Comparison of ENCODE assay signal across 2 cellular contexts in genomic region chr11:36454551-36454950, GRCh38.
TF ChIP-seq lines count a peak whose summit lies in the region.

No MANE protein-coding gene starts in this region.

TF ChIP-seq in A549, 52 proteins besides CTCF, POLR2A, EP300 and RAD21:
- TF ChIP-seq FOSL2 (IDR thresholded peaks at IDR 0.05) (no peak), FOSL2 (CRISPR knock-in tag; IDR thresholded peaks at IDR 0.05) (no peak), HES2 (IDR thresholded peaks at IDR 0.05) (no peak), RNF2 (IDR thresholded peaks at IDR 0.05; ENCODE audit: borderline replicate concordance, low read depth) (no peak), BCL3 (IDR thresholded peaks at IDR 0.05) (no peak), ZFP36 (IDR thresholded peaks at IDR 0.05; ENCODE audit: borderline replicate concordance, partially characterized antibody) (no peak), FOSB (CRISPR knock-in tag; IDR thresholded peaks at IDR 0.05) (no peak), TFCP2L1 (CRISPR knock-in tag; IDR thresholded peaks at IDR 0.05) (no peak), KDM1A (IDR thresholded peaks at IDR 0.05; ENCODE audit: low read depth) (no peak), TP53 (CRISPR knock-in tag; IDR thresholded peaks at IDR 0.05) (no peak), ESRRA (IDR thresholded peaks at IDR 0.05; ENCODE audit: borderline replicate concordance, low read length) (no peak), BHLHE40 (IDR thresholded peaks at IDR 0.05; ENCODE audit: low read depth, low read length) (no peak), EHMT2 (IDR thresholded peaks at IDR 0.05; ENCODE audit: low read depth) (no peak), NFE2L2 (conservative IDR thresholded peaks at IDR 0.05; ENCODE audit: low read length) (no peak), RFX5 (IDR thresholded peaks at IDR 0.05) (no peak), ZC3H11A (IDR thresholded peaks at IDR 0.05) (no peak), MAZ (IDR thresholded peaks at IDR 0.05; ENCODE audit: borderline replicate concordance, low read depth, low read length) (no peak), SREBF2 (IDR thresholded peaks at IDR 0.05) (no peak)
- TF ChIP-seq, protein P1, sequence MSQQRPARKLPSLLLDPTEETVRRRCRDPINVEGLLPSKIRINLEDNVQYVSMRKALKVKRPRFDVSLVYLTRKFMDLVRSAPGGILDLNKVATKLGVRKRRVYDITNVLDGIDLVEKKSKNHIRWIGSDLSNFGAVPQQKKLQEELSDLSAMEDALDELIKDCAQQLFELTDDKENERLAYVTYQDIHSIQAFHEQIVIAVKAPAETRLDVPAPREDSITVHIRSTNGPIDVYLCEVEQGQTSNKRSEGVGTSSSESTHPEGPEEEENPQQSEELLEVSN (IDR thresholded peaks at IDR 0.05; ENCODE audit: borderline replicate concordance, low read depth): no peak
- TF ChIP-seq, protein P2, sequence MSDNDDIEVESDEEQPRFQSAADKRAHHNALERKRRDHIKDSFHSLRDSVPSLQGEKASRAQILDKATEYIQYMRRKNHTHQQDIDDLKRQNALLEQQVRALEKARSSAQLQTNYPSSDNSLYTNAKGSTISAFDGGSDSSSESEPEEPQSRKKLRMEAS (IDR thresholded peaks at IDR 0.05): no peak
TF ChIP-seq in A549: peak in this region for 0.

TF ChIP-seq in IMR-90, 13 proteins besides CTCF, POLR2A, EP300 and RAD21:
- TF ChIP-seq CHD1 (IDR thresholded peaks at IDR 0.05; ENCODE audit: low read depth, low read length) (no peak), FOS (IDR thresholded peaks at IDR 0.05; ENCODE audit: low read depth, low read length) (no peak), MAFK (IDR thresholded peaks at IDR 0.05; ENCODE audit: low read depth, low read length) (no peak), MXI1 (IDR thresholded peaks at IDR 0.05; ENCODE audit: borderline replicate concordance, low read depth, low read length) (no peak), MAZ (IDR thresholded peaks at IDR 0.05; ENCODE audit: borderline replicate concordance, low read depth, low read length) (no peak), CEBPB (IDR thresholded peaks at IDR 0.05; ENCODE audit: low read depth, low read length) (no peak), SMC3 (IDR thresholded peaks at IDR 0.05; ENCODE audit: low read depth, low read length) (no peak), RCOR1 (IDR thresholded peaks at IDR 0.05; ENCODE audit: insufficient replicate concordance, low read length) (no peak), NFE2L2 (IDR thresholded peaks at IDR 0.05; ENCODE audit: low read depth, low read length) (no peak), BHLHE40 (IDR thresholded peaks at IDR 0.05; ENCODE audit: low read depth, low read length) (no peak), USF2 (IDR thresholded peaks at IDR 0.05; ENCODE audit: low read depth, low read length) (no peak), RFX5 (IDR thresholded peaks at IDR 0.05; ENCODE audit: low read depth, low read length) (no peak)
- TF ChIP-seq, protein P3, sequence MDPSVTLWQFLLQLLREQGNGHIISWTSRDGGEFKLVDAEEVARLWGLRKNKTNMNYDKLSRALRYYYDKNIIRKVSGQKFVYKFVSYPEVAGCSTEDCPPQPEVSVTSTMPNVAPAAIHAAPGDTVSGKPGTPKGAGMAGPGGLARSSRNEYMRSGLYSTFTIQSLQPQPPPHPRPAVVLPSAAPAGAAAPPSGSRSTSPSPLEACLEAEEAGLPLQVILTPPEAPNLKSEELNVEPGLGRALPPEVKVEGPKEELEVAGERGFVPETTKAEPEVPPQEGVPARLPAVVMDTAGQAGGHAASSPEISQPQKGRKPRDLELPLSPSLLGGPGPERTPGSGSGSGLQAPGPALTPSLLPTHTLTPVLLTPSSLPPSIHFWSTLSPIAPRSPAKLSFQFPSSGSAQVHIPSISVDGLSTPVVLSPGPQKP (IDR thresholded peaks at IDR 0.05; ENCODE audit: borderline replicate concordance, low read depth, low read length): no peak
